ENCODE assay signal across 11 cellular contexts in the genomic region with DNA sequence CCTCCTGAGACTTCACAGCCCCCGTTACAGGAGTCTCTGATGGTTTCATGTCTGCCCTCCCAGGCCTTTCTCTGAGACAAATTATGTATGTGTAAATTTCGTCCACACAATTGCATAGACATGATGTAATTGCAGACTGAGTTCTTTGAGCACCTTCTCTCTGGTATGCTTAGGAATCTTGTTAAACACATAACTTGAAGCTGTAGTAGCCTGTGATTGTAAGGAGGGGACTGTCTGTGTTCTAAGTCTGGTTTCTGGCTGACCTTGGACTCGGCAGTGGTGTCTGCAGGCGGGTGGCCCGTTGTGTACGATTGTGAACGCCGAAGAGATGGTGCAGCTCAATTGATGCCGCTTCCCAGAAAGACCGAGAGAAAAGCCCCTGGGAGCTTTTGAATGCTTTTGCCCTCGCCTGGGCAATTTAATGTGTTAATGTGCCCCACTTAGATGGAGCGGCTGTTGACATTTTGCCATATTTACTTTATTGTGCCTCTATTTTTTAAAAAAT. TPM values are rescaled to one million over a fixed set of nuclear protein-coding genes. Genes with fewer than 3 reads are reported as not detected.
DNase-seq lines count a peak whose midpoint lies in the region; ATAC-seq, FAIRE-seq and TF ChIP-seq lines count a peak whose summit lies in the region.
"Had no signal": no experiment of that assay in that cellular context is flagged by ENCODE, and none has a peak within 500 bp of the region (broad histone marks: within the 10 kb centered on the region; RNA-seq: fewer than 3 reads in every experiment).

No MANE protein-coding gene starts in this region.

- TF ChIP-seq POLR2A in HepG2 (IDR thresholded peaks at IDR 0.05; ENCODE audit: insufficient read depth in 1 of 2, low read depth in 2 of 2, low read length in 2 of 2) (no peak), right lobe of liver (IDR thresholded peaks at IDR 0.05) (no peak), GM18505 (IDR thresholded peaks at IDR 0.05; ENCODE audit: borderline replicate concordance, extremely low read depth, insufficient read depth, insufficient read length) (no peak)

- H2AFZ ChIP-seq in HepG2 (ENCODE audit: low read length) = no peak overlapping the region

- TF ChIP-seq RAD21 in HepG2 (CRISPR knock-in tag; IDR thresholded peaks at IDR 0.05) = no peak

- TF ChIP-seq CTCF in HepG2 (CRISPR knock-in tag; IDR thresholded peaks at IDR 0.05) (no peak), right lobe of liver (IDR thresholded peaks at IDR 0.05) (no peak), VCaP (conservative IDR thresholded peaks at IDR 0.05) (no peak), mesothelial cell of epicardium (IDR thresholded peaks at IDR 0.05; ENCODE audit: unreplicated experiment) (no peak), type B pancreatic cell (conservative IDR thresholded peaks at IDR 0.05) (no peak)

- intact Hi-C loops in HepG2 (cut with micrococcal nuclease; ENCODE audit: unreplicated experiment) = loop anchor here (5.0 kb wide), 1 partner anchor 83 kb away; a partner anchor contains a TSS
- intact Hi-C loops in right lobe of liver (cut with DNase I) = loop anchor here in 1 of 2 donors (10.0 kb wide), 1 partner anchor 60 kb away; no protein-coding TSS in a partner anchor

- H3K79me2 ChIP-seq in HepG2 (ENCODE audit: insufficient read depth, low read length) = peaks cover 51% of the 10 kb centered on the region

- in situ Hi-C loops in HepG2 (cut with HindIII; ENCODE audit: extremely low pct_ligation_motif_present, low pct_unique_long_range_greater_than_20kb) = no loop called here

- H3K27ac Mint-ChIP-seq in mesothelial cell of epicardium = peak overlapping the region; percentile 88
- H3K27ac Mint-ChIP-seq in type B pancreatic cell = peak overlapping the region; percentile 81

- 0 out of 2 replicates have a peak overlapping the region, but pooled peaks have one; percentile 4 for H3K9ac ChIP-seq in HepG2 (ENCODE audit: insufficient read depth, low read depth, low read length)

- H3K4me3 ChIP-seq in HepG2 (replicated peaks in 1 of 3; ENCODE audit: insufficient read depth in 1 of 3, low read depth in 2 of 3, low read length in 3 of 3) (peak overlapping the region in 1 of 3 experiments; percentile 1; a peak in 2 of 6 replicates), right lobe of liver (no peak overlapping the region)

- BruUV-seq in HepG2 (replicated peaks; lab: Mats Ljungman, UMichigan) = no TSS peak

- H3K4me2 ChIP-seq in HepG2 (ENCODE audit: low read depth, low read length) = peak overlapping the region; percentile 96

- H3K27me3 Mint-ChIP-seq in mesothelial cell of epicardium (ENCODE audit: low read depth) (no peaks in the 10 kb centered on the region), type B pancreatic cell (no peaks in the 10 kb centered on the region)

- DNase-seq in HepG2 (ENCODE audit: low spot score) (no peak), right lobe of liver (no peak), mesothelial cell of epicardium (ENCODE audit: low spot score in 2 of 2, unreplicated experiment in 2 of 2) (no peak), type B pancreatic cell (ENCODE audit: extremely low spot score, unreplicated experiment) (no peak), AG08396 (ENCODE audit: low spot score) (no peak), NCI-H2081 treated with DMSO at 0.1 percent for 48 hours (lab: John Stamatoyannopoulos, UW) (no peak)
- DNase-seq: COR-L47, NCI-H446 treated with DMSO at 0.1 percent for 48 hours had no signal

- no peaks in the 10 kb centered on the region; a peak in 1 of 5 replicates for H3K27me3 ChIP-seq in HepG2 (ENCODE audit: control insufficient read depth in 1 of 2, insufficient read depth in 2 of 2, low read length in 2 of 2)
- no peaks in the 10 kb centered on the region for H3K27me3 ChIP-seq in right lobe of liver

- H3K27ac ChIP-seq in HepG2 (ENCODE audit: extremely low read length, insufficient read depth, low read length) = no peak overlapping the region
- no peak overlapping the region for H3K27ac ChIP-seq in right lobe of liver
- peak overlapping the region; percentile 99 for H3K27ac ChIP-seq in VCaP

- TF ChIP-seq EP300 in HepG2 (IDR thresholded peaks at IDR 0.05; ENCODE audit: low read depth in 2 of 2, low read length in 2 of 2) = no peak
- no peak for TF ChIP-seq EP300 in HepG2 (CRISPR knock-in tag; IDR thresholded peaks at IDR 0.05; ENCODE audit: borderline replicate concordance)

- FAIRE-seq in HepG2 (lab: Jason Lieb, UNC) = peak; percentile 37

- H3K4me1 Mint-ChIP-seq in mesothelial cell of epicardium (peaks cover 44% of the 10 kb centered on the region), type B pancreatic cell (ENCODE audit: unreplicated experiment) (peaks cover 34% of the 10 kb centered on the region)

- H3K9me3 ChIP-seq in HepG2 (ENCODE audit: low read length) = no peaks in the 10 kb centered on the region
- no peaks in the 10 kb centered on the region for H3K9me3 ChIP-seq in right lobe of liver

- H3K36me3 Mint-ChIP-seq in mesothelial cell of epicardium (no peaks in the 10 kb centered on the region), type B pancreatic cell (peaks cover 5% of the 10 kb centered on the region)

- H3K4me3 Mint-ChIP-seq in mesothelial cell of epicardium (no peak overlapping the region), type B pancreatic cell (peak overlapping the region; percentile 96)

- POLR2A ChIA-PET in HepG2 (lab: Yijun Ruan, JAX) = interaction anchor here (1.0 to 1.3 kb wide), 4 partner anchors 50 to 92 kb away, joined by 3 to 4 read pairs (median 3); a partner anchor contains a TSS

- CTCF ChIA-PET in HepG2 (lab: Yijun Ruan, JAX; ENCODE audit: low intra/inter-chr PET ratio, low total read pairs) = no interaction called here

- ATAC-seq in HepG2 = no peak; the same call in 2 of the 3 replicates
- no peak for ATAC-seq in right lobe of liver
- no peak for ATAC-seq in GM18505 (IDR thresholded peaks at IDR 0.05; ENCODE audit: unreplicated experiment)
- ATAC-seq: sciatic nerve had no signal

- H3K4me1 ChIP-seq in HepG2 (ENCODE audit: insufficient read depth, low read length) = peaks cover 52% of the 10 kb centered on the region
- peaks cover 0 to 35% (median 9%) of the 10 kb centered on the region in 4 donors for H3K4me1 ChIP-seq in right lobe of liver

- H4K20me1 ChIP-seq in HepG2 (ENCODE audit: insufficient read depth, low read length) = peaks cover 35% of the 10 kb centered on the region

- H3K9me3 Mint-ChIP-seq in mesothelial cell of epicardium = no peaks in the 10 kb centered on the region
- H3K9me3 Mint-ChIP-seq in type B pancreatic cell = no peaks in the 10 kb centered on the region

- H3K36me3 ChIP-seq in HepG2 (replicated peaks in 1 of 2; ENCODE audit: control insufficient read depth in 1 of 2, insufficient read depth in 2 of 2, low read length in 2 of 2) = peaks cover 0 to 5% of the 10 kb centered on the region in 2 experiments; a peak in 2 of 5 replicates
- H3K36me3 ChIP-seq in right lobe of liver = no peaks in the 10 kb centered on the region

- WGBS in HepG2 (ENCODE audit: low lambda C conversion rate) = 41% methylated on average over 11 of the region's 12 CpGs
- 63% methylated on average over 10 of the region's 12 CpGs for WGBS in right lobe of liver (ENCODE audit: insufficient coverage, low coverage, low lambda C conversion rate, missing lambda C conversion rate)

RNA-seq across cellular contexts. Expression of a gene that starts 58.5 kb away (rescaled TPM):
- 8.6 and 8.9 TPM in 2 replicates for total RNA-seq in HepG2 (2016; rRNA removed; fragmentation: Illumina TruSeq; extraction: Trizol)
- total RNA-seq in HepG2 (2016; cell fraction: cytosol; rRNA removed; fragmentation: Illumina TruSeq; extraction: Trizol; ENCODE audit: low read depth) = 2.2 and 3.1 TPM in 2 replicates
- total RNA-seq in HepG2 (2016; cell fraction: insoluble cytoplasmic fraction; rRNA removed; fragmentation: Illumina TruSeq; extraction: Trizol) = 7.2 and 8.0 TPM in 2 replicates
- total RNA-seq in HepG2 (2016; cell fraction: membrane; rRNA removed; fragmentation: Illumina TruSeq; extraction: Trizol) = 11.2 and 13.1 TPM in 2 replicates
- 5.6 and 5.9 TPM in 2 replicates for total RNA-seq in HepG2 (2016; cell fraction: nucleus; rRNA removed; fragmentation: Illumina TruSeq; extraction: Trizol)
- polyA plus RNA-seq in HepG2 (2011; rRNA removed) = 4.6 and 5.1 TPM in 2 replicates
- 5.0 and 5.2 TPM in 2 replicates for polyA plus RNA-seq in HepG2 (2011; cell fraction: cytosol; rRNA removed)
- polyA plus RNA-seq in HepG2 (2011; cell fraction: nucleus; rRNA removed) = 5.8 and 6.6 TPM in 2 replicates
- 8.0 and 9.4 TPM in 2 replicates for polyA plus RNA-seq in HepG2 (2012)
- polyA plus RNA-seq in HepG2 (2016; cell fraction: cytosol; fragmentation: Illumina TruSeq; extraction: Trizol; ENCODE audit: low read depth) = 2.2 and 2.7 TPM in 2 replicates
- 10.4 and 13.0 TPM in 2 replicates for polyA plus RNA-seq in HepG2 (2016; cell fraction: insoluble cytoplasmic fraction; fragmentation: Illumina TruSeq; extraction: Trizol; ENCODE audit: low read depth)
- 8.6 and 9.7 TPM in 2 replicates for polyA plus RNA-seq in HepG2 (2016; cell fraction: membrane; fragmentation: Illumina TruSeq; extraction: Trizol; ENCODE audit: low read depth)
- polyA plus RNA-seq in HepG2 (2016; cell fraction: nucleus; fragmentation: Illumina TruSeq; extraction: Trizol; ENCODE audit: insufficient read depth, low read depth) = 10.6 and 12.8 TPM in 2 replicates
- 6.9 and 14.2 TPM in 2 replicates for polyA minus RNA-seq in HepG2 (2011; rRNA and poly(A)+ RNA removed; ENCODE audit: low replicate concordance)
- polyA minus RNA-seq in HepG2 (2011; cell fraction: cytosol; rRNA and poly(A)+ RNA removed) = 3.9 and 5.1 TPM in 2 replicates
- 5.9 and 6.6 TPM in 2 replicates for polyA minus RNA-seq in HepG2 (2011; cell fraction: nucleus; rRNA and poly(A)+ RNA removed)
- 10 to 100 TPM; 12.1 to 16.3 (median 14.0) TPM for total RNA-seq in right lobe of liver
- total RNA-seq in mesothelial cell of epicardium = 16.5 to 19.0 TPM (median 17.4 TPM) in 3 replicates
- 21.7 and 23.1 TPM in 2 replicates for total RNA-seq in type B pancreatic cell (ENCODE audit: low replicate concordance)
